Comparison of ENCODE assay signal across 1 cellular context in genomic region chr11:689630-690029, GRCh38.
TF ChIP-seq lines count a peak whose summit lies in the region.

No MANE protein-coding gene starts in this region.

TF ChIP-seq in A549, 52 proteins besides CTCF, POLR2A, EP300 and RAD21:
- TF ChIP-seq TFCP2L1 (CRISPR knock-in tag; IDR thresholded peaks at IDR 0.05) (no peak), GATA3 (IDR thresholded peaks at IDR 0.05; ENCODE audit: borderline replicate concordance) (no peak), NR3C1 (IDR thresholded peaks at IDR 0.05) (no peak), BHLHE40 (IDR thresholded peaks at IDR 0.05; ENCODE audit: low read depth, low read length) (no peak), FOSL2 (IDR thresholded peaks at IDR 0.05) (no peak), FOSL2 (CRISPR knock-in tag; IDR thresholded peaks at IDR 0.05) (no peak), EHF (CRISPR knock-in tag; IDR thresholded peaks at IDR 0.05) (no peak), ESRRA (IDR thresholded peaks at IDR 0.05; ENCODE audit: borderline replicate concordance, low read length) (no peak), SMC3 (IDR thresholded peaks at IDR 0.05) (no peak), ZNF302 (CRISPR knock-in tag; IDR thresholded peaks at IDR 0.05) (no peak), MYC (IDR thresholded peaks at IDR 0.05; ENCODE audit: borderline replicate concordance, low read length) (no peak), JUNB (IDR thresholded peaks at IDR 0.05) (no peak), HOXA7 (CRISPR knock-in tag; IDR thresholded peaks at IDR 0.05) (no peak), CHD2 (IDR thresholded peaks at IDR 0.05; ENCODE audit: low read length, partially characterized antibody) (no peak), FOSB (CRISPR knock-in tag; IDR thresholded peaks at IDR 0.05) (no peak), PBX3 (IDR thresholded peaks at IDR 0.05) (no peak), POLR2AphosphoS2 (conservative IDR thresholded peaks at IDR 0.05; ENCODE audit: low read length) (no peak), FOXS1 (CRISPR knock-in tag; IDR thresholded peaks at IDR 0.05) (no peak), CBX2 (IDR thresholded peaks at IDR 0.05; ENCODE audit: borderline replicate concordance, low read depth) (no peak), KDM1A (IDR thresholded peaks at IDR 0.05; ENCODE audit: low read depth) (no peak), TP53 (CRISPR knock-in tag; IDR thresholded peaks at IDR 0.05) (no peak)
